Comparison of ENCODE assay signal across 18 cellular contexts in the genomic region with DNA sequence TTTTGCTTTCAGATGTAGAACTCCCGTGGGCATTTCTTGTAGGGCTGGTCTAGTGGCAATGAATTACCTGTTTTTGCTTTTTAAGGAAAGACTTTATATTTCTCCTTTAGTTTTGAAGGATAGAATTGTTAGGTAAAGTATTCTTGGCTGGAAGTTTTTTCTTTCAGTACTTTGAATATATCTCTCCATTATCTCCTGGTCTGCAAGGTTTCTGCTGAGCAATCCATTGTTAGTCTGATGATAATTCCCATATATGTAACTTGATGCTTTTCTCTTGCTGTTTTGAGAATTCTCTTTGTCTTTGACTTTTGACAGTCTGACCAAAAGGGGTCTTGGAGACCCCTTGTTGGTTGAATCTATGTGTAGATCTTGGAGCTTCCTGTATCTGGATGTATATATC.
"Had no signal": no experiment of that assay in that cellular context is flagged by ENCODE, and none has a peak within 500 bp of the region (broad histone marks: within the 10 kb centered on the region; RNA-seq: fewer than 3 reads in every experiment).

No MANE protein-coding gene starts in this region.

- H3K36me3 ChIP-seq: neural progenitor cell, neutrophil, ovary, pancreas, prostate gland, right atrium auricular region, right lobe of liver, sigmoid colon, spleen had no signal

- H3K9me3 ChIP-seq: ovary, pancreas, prostate gland, right lobe of liver had no signal

- H3K4me3 ChIP-seq: neural progenitor cell, ovary, pancreas, prostate gland, psoas muscle, right atrium auricular region, right lobe of liver, sigmoid colon, skin epidermis, smooth muscle cell, spleen had no signal

- H3K27ac ChIP-seq: neural progenitor cell, neutrophil, ovary, pancreas, parathyroid adenoma, prostate gland, psoas muscle, right atrium auricular region, right lobe of liver, sigmoid colon, skin epidermis, spleen had no signal

- H3K4me1 ChIP-seq: neural progenitor cell, pancreas, parathyroid adenoma, prostate gland, psoas muscle, right atrium auricular region, right lobe of liver, sigmoid colon, spleen had no signal

- ATAC-seq: naive thymus-derived CD8-positive, alpha-beta T cell; natural killer cell; natural killer cell treated with Interleukin-12 subunit alpha and Interleukin-12 subunit beta and Interleukin-15 and Interleukin-18, amount 100 ng/mL, for 72 hours; pancreas; psoas muscle; right cardiac atrium; right lobe of liver; sciatic nerve had no signal
